In the genomic region with DNA sequence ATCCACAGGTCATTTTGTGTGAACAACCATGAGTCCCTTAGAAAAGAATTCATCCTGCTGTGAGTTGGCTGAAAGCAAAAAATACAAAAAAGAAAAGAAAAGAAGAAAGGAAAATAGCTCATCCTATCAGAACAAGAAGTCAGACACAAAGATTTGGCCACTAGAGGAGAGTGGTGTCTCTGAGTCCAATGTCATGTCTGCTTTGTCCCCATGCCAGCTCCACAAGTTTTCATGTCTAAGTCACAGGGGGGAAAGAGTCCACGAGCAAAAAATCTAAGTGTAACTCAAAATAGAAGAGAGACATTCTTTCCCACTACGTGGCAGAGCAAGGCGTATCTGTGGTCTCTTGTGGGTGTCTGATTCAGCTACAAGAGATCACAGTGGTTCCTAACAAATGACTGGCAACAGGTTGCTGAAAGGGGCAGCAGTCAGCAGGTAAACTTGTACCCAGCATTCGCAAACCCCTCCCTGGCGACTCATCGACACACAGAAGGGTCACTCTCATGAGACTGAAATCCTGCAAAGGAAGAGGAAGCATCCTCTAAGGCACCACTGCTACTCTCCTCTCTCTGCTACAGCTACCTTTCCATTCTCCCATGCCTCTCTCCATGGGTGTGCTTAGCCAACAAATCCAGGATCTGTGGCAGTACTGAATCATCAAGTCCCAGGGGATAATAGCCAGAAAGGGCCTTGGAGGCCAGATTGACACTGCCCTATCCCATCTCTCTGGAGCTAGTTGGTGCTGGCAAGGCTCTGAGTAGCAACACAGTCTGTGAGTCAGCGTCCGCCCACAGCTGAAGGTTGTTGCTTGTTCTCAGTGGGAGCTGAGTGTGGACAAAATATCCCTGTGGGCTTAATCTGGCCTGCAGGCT, we compare ENCODE assay signal across 8 cellular contexts.
DNase-seq lines count a peak whose midpoint lies in the region; ATAC-seq, FAIRE-seq and TF ChIP-seq lines count a peak whose summit lies in the region.

No MANE protein-coding gene starts in this region.

- peaks cover 11 to 76% (median 42%) of the 10 kb centered on the region in 10 experiments; a peak in 19 of 20 replicates for H3K4me1 ChIP-seq in BLaER1 treated with 17β-estradiol and CSF1 and Interleukin-3, amounts not matched to agents 10 nM and 100 nM
- peaks cover 66% of the 10 kb centered on the region for H3K4me1 ChIP-seq in OCI-LY3 (ENCODE audit: low read length)

- peak; percentile 99 for FAIRE-seq in H54 (lab: Jason Lieb, UNC)

- peak overlapping the region; percentile 98 for H2AFZ ChIP-seq in OCI-LY3 (ENCODE audit: low read depth, low read length)

- H3K27ac ChIP-seq in BLaER1 treated with 17β-estradiol and CSF1 and Interleukin-3, amounts not matched to agents 10 nM and 100 nM: peak overlapping the region in 7 of 11 experiments; percentile 7 to 70 (median 38); a peak in 12 of 22 replicates
- H3K27ac ChIP-seq in OCI-LY3 (ENCODE audit: low read length): peak overlapping the region; percentile 63

- H3K4me3 ChIP-seq in BLaER1 treated with 17β-estradiol and CSF1 and Interleukin-3, amounts not matched to agents 10 nM and 100 nM: no peak overlapping the region
- H3K4me3 ChIP-seq in OCI-LY3 (ENCODE audit: low read length): peak overlapping the region; percentile 73

- H3K9me3 ChIP-seq in BLaER1 treated with 17β-estradiol and CSF1 and Interleukin-3, amounts not matched to agents 10 nM and 100 nM (replicated peaks in 1 of 11): peaks cover 0 to 15% (median 0%) of the 10 kb centered on the region in 11 experiments; a peak in 9 of 22 replicates
- H3K9me3 ChIP-seq in OCI-LY3 (ENCODE audit: insufficient read depth, low read length): peaks cover 1% of the 10 kb centered on the region; the same call in 1 of the 2 replicates

- peak; percentile 37; the same call in 1 of the 2 replicates for TF ChIP-seq CTCF in OCI-LY3 (IDR thresholded peaks at IDR 0.05; ENCODE audit: low read depth, low read length)

- peak; percentile 79 to 98 for ATAC-seq in left cardiac atrium

- H4K20me1 ChIP-seq in BLaER1 treated with 17β-estradiol and CSF1 and Interleukin-3, amounts not matched to agents 10 nM and 100 nM: no peaks in the 10 kb centered on the region
- H4K20me1 ChIP-seq in OCI-LY3 (ENCODE audit: insufficient read depth, low read length): no peaks in the 10 kb centered on the region

- no peak for TF ChIP-seq POLR2A in H54 (IDR thresholded peaks at IDR 0.05; ENCODE audit: low read depth, low read length)

- H3K36me3 ChIP-seq in BLaER1 treated with 17β-estradiol and CSF1 and Interleukin-3, amounts not matched to agents 10 nM and 100 nM: no peaks in the 10 kb centered on the region
- H3K36me3 ChIP-seq in OCI-LY3 (replicated peaks; ENCODE audit: low read depth, low read length): no peaks in the 10 kb centered on the region

- no peaks in the 10 kb centered on the region for H3K79me2 ChIP-seq in OCI-LY3 (ENCODE audit: low read length)

- H3K4me2 ChIP-seq in BLaER1 treated with 17β-estradiol and CSF1 and Interleukin-3, amounts not matched to agents 10 nM and 100 nM: peak overlapping the region; percentile 25 to 88 (median 65); a peak in 19 of 22 replicates
- peak overlapping the region; percentile 92 for H3K4me2 ChIP-seq in OCI-LY3 (ENCODE audit: low read length)

- DNase-seq in H54 (ENCODE audit: insufficient read length, low spot score) (peak; percentile 55), left cardiac atrium (peak; percentile 81), germinal center (ENCODE audit: low spot score) (no peak), midbrain (lab: John Stamatoyannopoulos, UW) (no peak)
- DNase-seq in activated effector memory CD4-positive, alpha-beta T cell treated with Interleukin-2 at 50 U/mL for 16 hours: peak; percentile 45
- peak; percentile 18 to 55 for DNase-seq in stimulated activated CD4-positive, alpha-beta T cell treated with anti-CD3 and anti-CD28 coated beads, Interleukin-15, amount 100 ng/mL, for 1 hour (ENCODE audit: low read depth in 1 of 2, low spot score in 1 of 2)

- H3K27me3 ChIP-seq in BLaER1 treated with 17β-estradiol and CSF1 and Interleukin-3, amounts not matched to agents 10 nM and 100 nM: no peaks in the 10 kb centered on the region
- H3K27me3 ChIP-seq in OCI-LY3 (ENCODE audit: low read depth, low read length): no peaks in the 10 kb centered on the region

- peak overlapping the region in 3 of 11 experiments; percentile 2 to 40 (median 6); a peak in 3 of 22 replicates for H3K9ac ChIP-seq in BLaER1 treated with 17β-estradiol and CSF1 and Interleukin-3, amounts not matched to agents 10 nM and 100 nM
- H3K9ac ChIP-seq in OCI-LY3 (ENCODE audit: low read length): peak overlapping the region; percentile 67

- intact Hi-C loops in left cardiac atrium (cut with DNase I): no loop called here

Comparison
In these comparisons a context has a peak if more than half of its experiments do, and no peak if none do; other contexts are left out.
1. DNase-seq: peak in H54 (single experiment), activated effector memory CD4-positive, alpha-beta T cell treated with Interleukin-2 at 50 U/mL for 16 hours (single experiment), left cardiac atrium (single experiment) and stimulated activated CD4-positive, alpha-beta T cell treated with anti-CD3 and anti-CD28 coated beads, Interleukin-15, amount 100 ng/mL, for 1 hour (2 of 2); none in germinal center (single experiment) and midbrain (single experiment).